ENCODE assay signal across 12 cellular contexts in the genomic region with DNA sequence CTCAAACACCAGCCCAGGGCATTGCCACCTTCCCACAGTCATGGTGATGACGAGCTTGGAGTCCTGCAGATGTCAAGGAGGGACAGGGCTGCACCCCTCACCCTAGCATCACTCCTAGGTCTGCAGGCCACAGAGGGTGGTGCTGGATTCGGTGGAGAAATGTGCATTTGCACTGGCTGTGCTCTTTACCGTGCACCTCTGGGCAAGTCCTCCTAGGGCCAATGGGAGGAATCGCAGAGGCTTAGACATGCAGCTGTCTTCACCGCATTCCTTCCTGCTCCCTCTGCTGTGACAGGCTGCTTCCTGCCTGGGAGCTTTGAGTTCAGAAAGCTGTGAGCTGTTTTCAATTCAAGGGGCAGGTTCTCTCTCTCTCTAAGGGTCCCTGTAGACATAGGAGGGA.
DNase-seq lines count a peak whose midpoint lies in the region; ATAC-seq and TF ChIP-seq lines count a peak whose summit lies in the region.
"Had no signal": no experiment of that assay in that cellular context is flagged by ENCODE, and none has a peak within 500 bp of the region (broad histone marks: within the 10 kb centered on the region; RNA-seq: fewer than 3 reads in every experiment).

No MANE protein-coding gene starts in this region.

- H3K36me3 ChIP-seq in CD4-positive, CD25-positive, alpha-beta regulatory T cell (ENCODE audit: control insufficient read depth, insufficient read depth, low read length) = no peaks in the 10 kb centered on the region
- H3K36me3 ChIP-seq in CD8-positive, alpha-beta memory T cell (ENCODE audit: insufficient read depth, low read length) = no peaks in the 10 kb centered on the region
- H3K36me3 ChIP-seq: adrenal gland had no signal

- H3K27ac ChIP-seq in CD4-positive, CD25-positive, alpha-beta regulatory T cell (ENCODE audit: insufficient read depth, low read length, poor library complexity, severe bottlenecking) = no peak overlapping the region
- H3K27ac ChIP-seq in CD8-positive, alpha-beta memory T cell (ENCODE audit: low read depth, low read length) = no peak overlapping the region
- H3K27ac ChIP-seq: adrenal gland, parathyroid adenoma had no signal

- POLR2A ChIA-PET in CD8-positive, alpha-beta memory T cell (lab: Charles Lee) = no interaction called here

- DNase-seq in CD4-positive, CD25-positive, alpha-beta regulatory T cell = no peak
- DNase-seq in CD8-positive, alpha-beta memory T cell = peak in 3 of 5 donors; percentile 5 to 41 (median 23)
- DNase-seq in SK-MEL-5 (ENCODE audit: low read depth, low spot score) = peak; percentile 26
- peak; percentile 63 for DNase-seq in iPS-NIHi11 (ENCODE audit: low spot score)
- no peak for DNase-seq in posterior vena cava (ENCODE audit: low spot score)
- DNase-seq in erythroblast (lab: John Stamatoyannopoulos, UW) = no peak
- DNase-seq in AG08396 (ENCODE audit: low spot score) = no peak
- DNase-seq: adrenal gland, mammary epithelial cell had no signal

- in situ Hi-C loops in SK-MEL-5 (cut with HindIII; ENCODE audit: low pct_unique_long_range_greater_than_20kb, low sequenced_read_pairs) = no loop called here

- TF ChIP-seq POLR2A in erythroblast (IDR thresholded peaks at IDR 0.05; ENCODE audit: low read length) = no peak

- H3K27me3 ChIP-seq in CD4-positive, CD25-positive, alpha-beta regulatory T cell (ENCODE audit: control insufficient read depth, insufficient read depth, low read length) = no peaks in the 10 kb centered on the region
- no peaks in the 10 kb centered on the region for H3K27me3 ChIP-seq in CD8-positive, alpha-beta memory T cell (ENCODE audit: insufficient read depth, low read length, poor library complexity, severe bottlenecking)
- H3K27me3 ChIP-seq: adrenal gland had no signal

- intact Hi-C loops in posterior vena cava (cut with DNase I) = no loop called here

- peaks cover 4% of the 10 kb centered on the region for H3K27me3 Mint-ChIP-seq in CD4-positive, CD25-positive, alpha-beta regulatory T cell
- H3K27me3 Mint-ChIP-seq in CD8-positive, alpha-beta memory T cell = peaks cover 2 to 10% of the 10 kb centered on the region in 2 donors

- H3K27ac Mint-ChIP-seq in CD4-positive, CD25-positive, alpha-beta regulatory T cell = peak overlapping the region in 2 of 3 donors; percentile 20 to 66
- H3K27ac Mint-ChIP-seq in CD8-positive, alpha-beta memory T cell = peak overlapping the region in 5 of 8 donors; percentile 29 to 85 (median 42)
- H3K27ac Mint-ChIP-seq: T-helper 2 cell treated with Interferon-gamma antibody and Interleukin-4, amounts not matched to agents 5 μg/mL and 100 μg/mL, for 36 hours had no signal

- H3K4me1 Mint-ChIP-seq in CD4-positive, CD25-positive, alpha-beta regulatory T cell = peaks cover 0 to 6% (median 0%) of the 10 kb centered on the region in 4 donors
- peaks cover 8 to 9% (median 8%) of the 10 kb centered on the region in 3 donors for H3K4me1 Mint-ChIP-seq in CD8-positive, alpha-beta memory T cell

- no peaks in the 10 kb centered on the region for H3K9me3 Mint-ChIP-seq in CD4-positive, CD25-positive, alpha-beta regulatory T cell
- H3K9me3 Mint-ChIP-seq in CD8-positive, alpha-beta memory T cell = no peaks in the 10 kb centered on the region
- H3K9me3 Mint-ChIP-seq: T-helper 2 cell treated with Interferon-gamma antibody and Interleukin-4, amounts not matched to agents 5 μg/mL and 100 μg/mL, for 36 hours had no signal

- ATAC-seq in CD4-positive, CD25-positive, alpha-beta regulatory T cell (ENCODE audit: low read depth in 2 of 2) = peak; percentile 25 to 28
- ATAC-seq in GM18858 (IDR thresholded peaks at IDR 0.05; ENCODE audit: unreplicated experiment) = no peak

- H3K4me3 ChIP-seq in CD4-positive, CD25-positive, alpha-beta regulatory T cell (ENCODE audit: low read depth, low read length) = no peak overlapping the region
- H3K4me3 ChIP-seq in CD8-positive, alpha-beta memory T cell (ENCODE audit: low read length) = no peak overlapping the region
- H3K4me3 ChIP-seq: adrenal gland had no signal

- peak overlapping the region in 1 of 4 donors; percentile 39 for H3K4me3 Mint-ChIP-seq in CD4-positive, CD25-positive, alpha-beta regulatory T cell
- peak overlapping the region in 1 of 7 donors; percentile 32 for H3K4me3 Mint-ChIP-seq in CD8-positive, alpha-beta memory T cell
- H3K4me3 Mint-ChIP-seq: T-helper 2 cell treated with Interferon-gamma antibody and Interleukin-4, amounts not matched to agents 5 μg/mL and 100 μg/mL, for 36 hours had no signal

- CTCF ChIA-PET in CD8-positive, alpha-beta memory T cell (lab: Charles Lee) = no interaction called here

- no peaks in the 10 kb centered on the region for H3K4me1 ChIP-seq in CD4-positive, CD25-positive, alpha-beta regulatory T cell (ENCODE audit: control insufficient read depth, insufficient read depth, low read length, poor library complexity, severe bottlenecking)
- peaks cover 9% of the 10 kb centered on the region for H3K4me1 ChIP-seq in CD8-positive, alpha-beta memory T cell (ENCODE audit: insufficient read depth, low read length)
- H3K4me1 ChIP-seq: adrenal gland, parathyroid adenoma had no signal

- no peaks in the 10 kb centered on the region for H3K36me3 Mint-ChIP-seq in CD4-positive, CD25-positive, alpha-beta regulatory T cell
- no peaks in the 10 kb centered on the region for H3K36me3 Mint-ChIP-seq in CD8-positive, alpha-beta memory T cell

- no peaks in the 10 kb centered on the region for H3K9me3 ChIP-seq in CD4-positive, CD25-positive, alpha-beta regulatory T cell (ENCODE audit: control insufficient read depth in 2 of 2, low read length in 2 of 2)
- H3K9me3 ChIP-seq in CD8-positive, alpha-beta memory T cell (ENCODE audit: low read length) = no peaks in the 10 kb centered on the region
- H3K9me3 ChIP-seq: adrenal gland had no signal

Comparison
In these comparisons a context has a peak if more than half of its experiments do, and no peak if none do; other contexts are left out.
1. DNase-seq: peak in CD8-positive, alpha-beta memory T cell (3 of 5), SK-MEL-5 (single experiment) and iPS-NIHi11 (single experiment); none in CD4-positive, CD25-positive, alpha-beta regulatory T cell (0 of 3), posterior vena cava (single experiment), erythroblast (0 of 2) and AG08396 (single experiment).